In the genomic region with DNA sequence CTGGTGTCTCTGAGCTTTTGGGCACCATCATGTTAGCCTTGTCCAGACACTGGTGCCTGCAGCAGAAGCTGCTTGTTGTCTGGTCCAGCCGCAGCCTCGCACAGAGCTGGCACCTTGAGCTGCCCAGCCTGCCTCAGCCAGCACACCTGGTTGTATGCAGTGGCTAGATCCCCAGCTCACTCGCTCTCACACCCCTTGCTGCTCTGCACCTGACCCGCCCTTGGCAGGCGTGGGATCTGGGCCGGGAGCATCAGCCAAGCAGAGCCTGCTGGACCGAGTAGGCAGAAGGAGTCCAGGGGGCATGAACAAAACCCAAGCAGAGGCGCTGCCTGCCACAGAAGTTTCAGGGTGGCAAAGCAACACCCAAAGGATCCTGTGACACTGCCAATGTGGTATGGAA, we compare ENCODE assay signal across 8 cellular contexts.
"Had no signal": no experiment of that assay in that cellular context is flagged by ENCODE, and none has a peak within 500 bp of the region (broad histone marks: within the 10 kb centered on the region; RNA-seq: fewer than 3 reads in every experiment).

No MANE protein-coding gene starts in this region.

- H3K9ac ChIP-seq: GM23248 had no signal

- FAIRE-seq: H54, HepG2 had no signal

- H2AFZ ChIP-seq: GM23248 had no signal

- ATAC-seq: HepG2 had no signal

- DNase-seq: GM23248, GOT3, H9, HCEC 1CT, KBM-7 had no signal

- H3K27ac ChIP-seq: GM23248, HL-60 had no signal

- H3K4me3 ChIP-seq: GM23248 had no signal
